Comparison of ENCODE assay signal across 8 cellular contexts in genomic region chr3:10286596-10287295, GRCh38. TPM values are rescaled to one million over a fixed set of nuclear protein-coding genes. Genes with fewer than 3 reads are reported as not detected.
A peak's percentile ranks its signal among the peaks of the same experiment; 100 is the strongest.
DNase-seq lines count a peak whose midpoint lies in the region; ATAC-seq, FAIRE-seq and TF ChIP-seq lines count a peak whose summit lies in the region.

No MANE protein-coding gene starts in this region.

- DNase-seq in SIG-M5 treated with dmso at 0.1 percent for 504 hours (lab: John Stamatoyannopoulos, UW; ENCODE audit: unreplicated experiment): peak; percentile 42
- DNase-seq in SIG-M5 (lab: John Stamatoyannopoulos, UW): no peak
- peak; percentile 72 for DNase-seq in NCI-H2029 (lab: John Stamatoyannopoulos, UW)
- DNase-seq in bronchial epithelial cell (ENCODE audit: low read depth): peak; percentile 61
- DNase-seq in myocyte (ENCODE audit: low read depth): peak; percentile 84
- no peak for DNase-seq in upper lobe of left lung

- WGBS in upper lobe of left lung, 2 donors: 71 to 85% methylated on average over 1 to 2 of the region's 2 CpGs
- 40% methylated on average over 1 of the region's 2 CpGs; no CpG with 5 or more reads in 1 of the 2 donors for WGBS in gastroesophageal sphincter (ENCODE audit: low coverage in 1 of 2), 2 donors

- TF ChIP-seq EP300 in upper lobe of left lung (IDR thresholded peaks at IDR 0.05) (no peak), gastroesophageal sphincter (IDR thresholded peaks at IDR 0.05) (no peak)

- TF ChIP-seq CTCF in bronchial epithelial cell (IDR thresholded peaks at IDR 0.05; ENCODE audit: insufficient read depth, low read length, severe bottlenecking): peak; percentile 37
- TF ChIP-seq CTCF in upper lobe of left lung (IDR thresholded peaks at IDR 0.05): peak in 2 of 6 experiments; percentile 19 to 42
- peak in 2 of 4 experiments; percentile 20 to 41 for TF ChIP-seq CTCF in gastroesophageal sphincter (IDR thresholded peaks at IDR 0.05)

- H3K9me3 ChIP-seq in upper lobe of left lung (no peaks in the 10 kb centered on the region), gastroesophageal sphincter (no peaks in the 10 kb centered on the region)

- ATAC-seq in upper lobe of left lung (ENCODE audit: low FRiP score in 2 of 2): no peak
- ATAC-seq in gastroesophageal sphincter: no peak
- ATAC-seq in HG02588 (IDR thresholded peaks at IDR 0.05; ENCODE audit: unreplicated experiment): no peak

- H3K4me3 ChIP-seq in bronchial epithelial cell (ENCODE audit: low read depth, low read length): no peak overlapping the region
- H3K4me3 ChIP-seq in upper lobe of left lung: no peak overlapping the region
- H3K4me3 ChIP-seq in gastroesophageal sphincter: no peak overlapping the region

- TF ChIP-seq POLR2A in upper lobe of left lung (IDR thresholded peaks at IDR 0.05) (no peak), gastroesophageal sphincter (IDR thresholded peaks at IDR 0.05) (no peak)

- H3K36me3 ChIP-seq in bronchial epithelial cell (ENCODE audit: control insufficient read depth, insufficient read depth, low read length): peaks cover 2% of the 10 kb centered on the region
- peaks cover 0 to 70% (median 31%) of the 10 kb centered on the region in 4 donors for H3K36me3 ChIP-seq in upper lobe of left lung
- H3K36me3 ChIP-seq in gastroesophageal sphincter: peaks cover 0 to 68% of the 10 kb centered on the region in 2 donors

- FAIRE-seq in bronchial epithelial cell (lab: Jason Lieb, UNC): peak; percentile 80

- no peaks in the 10 kb centered on the region for H3K27me3 ChIP-seq in bronchial epithelial cell (ENCODE audit: control insufficient read depth, insufficient read depth, low read length)
- H3K27me3 ChIP-seq in upper lobe of left lung: no peaks in the 10 kb centered on the region
- H3K27me3 ChIP-seq in gastroesophageal sphincter: no peaks in the 10 kb centered on the region

- H3K27ac ChIP-seq in upper lobe of left lung (no peak overlapping the region), gastroesophageal sphincter (no peak overlapping the region)

- H3K4me1 ChIP-seq in upper lobe of left lung (peaks cover 0 to 4% (median 0%) of the 10 kb centered on the region in 4 donors), gastroesophageal sphincter (no peaks in the 10 kb centered on the region)

RNA-seq across cellular contexts. Expression of gene GHRL, which starts 6.0 kb away (rescaled TPM):
- 0.13 TPM in 1 of 2 replicates, not detected in the other for total RNA-seq in bronchial epithelial cell
- not detected in 2 replicates for total RNA-seq in myocyte
- polyA plus RNA-seq in myocyte (2012): 0.23 TPM
- total RNA-seq in upper lobe of left lung: 10 to 100 TPM in 1 of 6 donors, 1 to 10 TPM in 5; 1.1 to 14.7 (median 1.8) TPM
- total RNA-seq in gastroesophageal sphincter: 1 to 10 TPM in 1 of 4 donors, under 1 TPM in 1, not detected in 2; 0.47 to 3.2 TPM

RNA-seq across cellular contexts. Expression of gene SEC13, which starts 34.2 kb away (rescaled TPM):
- total RNA-seq in bronchial epithelial cell (177 and 188 TPM in 2 replicates), myocyte (123 and 192 TPM in 2 replicates), upper lobe of left lung (100 to 1,000 TPM in 2 of 6 donors, 10 to 100 TPM in 4; 70.4 to 133 (median 95.3) TPM), gastroesophageal sphincter (10 to 100 TPM; 58.5 to 85.9 (median 76.9) TPM)
- polyA plus RNA-seq in myocyte (2012): 212 TPM

RNA-seq across cellular contexts. Expression of gene TATDN2, which starts 38.5 kb away (rescaled TPM):
- total RNA-seq in bronchial epithelial cell: 7.9 and 8.2 TPM in 2 replicates
- total RNA-seq in myocyte: 6.9 and 8.9 TPM in 2 replicates
- 24.2 TPM for polyA plus RNA-seq in myocyte (2012)
- total RNA-seq in upper lobe of left lung: 10 to 100 TPM; 20.3 to 34.6 (median 26.0) TPM
- total RNA-seq in gastroesophageal sphincter: 10 to 100 TPM in 3 of 4 donors, 1 to 10 TPM in 1; 10.0 to 28.4 (median 22.6) TPM

Comparison
In these comparisons a context has a peak if more than half of its experiments do, and no peak if none do; other contexts are left out.
1. DNase-seq: peak in SIG-M5 treated with dmso at 0.1 percent for 504 hours (single experiment), NCI-H2029 (single experiment), bronchial epithelial cell (single experiment) and myocyte (single experiment); none in SIG-M5 (single experiment) and upper lobe of left lung (0 of 2).